8 cellular contexts compared by ENCODE assay signal in genomic region chr7:150189963-150190362, GRCh38.
DNase-seq lines count a peak whose midpoint lies in the region; ATAC-seq, FAIRE-seq and TF ChIP-seq lines count a peak whose summit lies in the region.
"Not testable (repeated sequence)": the region's sequence is repeated elsewhere in the genome, so short reads cannot be mapped to it uniquely, and the experiment has no call there.

No MANE protein-coding gene starts in this region.

- FAIRE-seq in H1 (lab: Jason Lieb, UNC): peak; percentile 42

- H3K4ac ChIP-seq in H1 (replicated peaks; ENCODE audit: insufficient read length, low read depth, low read length): not testable (repeated sequence)

- H3K23me2 ChIP-seq in H1 (ENCODE audit: low read depth, low read length): not testable (repeated sequence)

- 72% methylated on average over 1 of the region's 1 CpG; no CpG with 5 or more reads in 1 of the 2 experiments for WGBS in H1 (ENCODE audit: extremely low coverage in 1 of 2, insufficient coverage in 1 of 2, insufficient read length in 1 of 2, insufficient replicate concordance in 2 of 2, low coverage in 1 of 2, low lambda C conversion rate in 2 of 2, missing lambda C conversion rate in 1 of 2), 2 experiments

- not testable (repeated sequence) for H3K14ac ChIP-seq in H1 (ENCODE audit: insufficient read length)

- H3K56ac ChIP-seq in H1 (replicated peaks; ENCODE audit: insufficient read length, low read depth, low read length): not testable (repeated sequence)

- TF ChIP-seq EP300 in H1 (IDR thresholded peaks at IDR 0.05; ENCODE audit: borderline replicate concordance in 1 of 2, low read depth in 2 of 2, low read length in 2 of 2): not testable (repeated sequence)

- not testable (repeated sequence) for H2BK120ac ChIP-seq in H1 (replicated peaks; ENCODE audit: low read depth, low read length)

- not testable (repeated sequence) for H3K4me1 ChIP-seq in H1 (replicated peaks in 1 of 4; ENCODE audit: control insufficient read depth in 3 of 4, insufficient read depth in 4 of 4, low read length in 3 of 4)

- not testable (repeated sequence) for H2AFZ ChIP-seq in H1 (ENCODE audit: low read length)

- not testable (repeated sequence) for H3K9ac ChIP-seq in H1 (replicated peaks in 1 of 4; ENCODE audit: extremely low read depth in 1 of 4, low read depth in 3 of 4, low read length in 3 of 4)

- not testable (repeated sequence) for DNase-seq in H1 (ENCODE audit: low read depth in 1 of 2, low spot score in 2 of 2); stimulated activated effector memory CD8-positive, alpha-beta T cell treated with anti-CD3 and anti-CD28 coated beads, Interleukin-12 subunit alpha, Interleukin-12 subunit beta, amount 100 ng/mL, for 72 hours (ENCODE audit: low spot score in 2 of 2)

- not testable (repeated sequence) for TF ChIP-seq RAD21 in H1 (IDR thresholded peaks at IDR 0.05 in 1 of 2, conservative IDR thresholded peaks at IDR 0.05 in 1 of 2; ENCODE audit: low read depth in 2 of 2, low read length in 2 of 2)

- H3K4me2 ChIP-seq in H1 (ENCODE audit: insufficient read depth in 1 of 2, low read depth in 2 of 2, low read length in 2 of 2): not testable (repeated sequence)

- not testable (repeated sequence) for TF ChIP-seq POLR2A in H1 (IDR thresholded peaks at IDR 0.05; ENCODE audit: control extremely low read depth in 1 of 2, low read depth in 2 of 2, low read length in 2 of 2)

- H3K27me3 ChIP-seq in H1 (replicated peaks in 1 of 4; ENCODE audit: control insufficient read depth in 3 of 4, extremely low read depth in 1 of 4, insufficient read depth in 3 of 4, low read length in 3 of 4): not testable (repeated sequence)

- H3K36me3 Mint-ChIP-seq in stimulated activated effector memory CD8-positive, alpha-beta T cell treated with anti-CD3 and anti-CD28 coated beads, Interleukin-12 subunit alpha, Interleukin-12 subunit beta, amount 100 ng/mL, for 72 hours: not testable (repeated sequence)

- CTCF ChIA-PET in H1 (lab: Charles Lee; ENCODE audit: partially characterized antibody): not testable (repeated sequence)

- H3K4me1 Mint-ChIP-seq in stimulated activated effector memory CD8-positive, alpha-beta T cell treated with anti-CD3 and anti-CD28 coated beads, Interleukin-12 subunit alpha, Interleukin-12 subunit beta, amount 100 ng/mL, for 72 hours: not testable (repeated sequence)

- TF ChIP-seq CTCF in H1 (IDR thresholded peaks at IDR 0.05; ENCODE audit: control extremely low read depth in 1 of 3, insufficient read depth in 1 of 3, low read depth in 1 of 3, low read length in 3 of 3): not testable (repeated sequence)

- H4K5ac ChIP-seq in H1 (ENCODE audit: insufficient read length, low read depth, low read length): not testable (repeated sequence)

- H4K91ac ChIP-seq in H1 (replicated peaks; ENCODE audit: insufficient read length, low read length): not testable (repeated sequence)

- POLR2A ChIA-PET in H1 (lab: Charles Lee; ENCODE audit: partially characterized antibody): not testable (repeated sequence)

- H3K18ac ChIP-seq in H1 (ENCODE audit: extremely low read depth, low read length): not testable (repeated sequence)

- peak; percentile 96 for ATAC-seq in GM18517 (IDR thresholded peaks at IDR 0.05; ENCODE audit: unreplicated experiment)
- peak; percentile 96 for ATAC-seq in GM19395 (IDR thresholded peaks at IDR 0.05; ENCODE audit: unreplicated experiment)
- ATAC-seq in GM21576 (IDR thresholded peaks at IDR 0.05; ENCODE audit: unreplicated experiment): peak; percentile 85
- peak; percentile 95 for ATAC-seq in HG02852 (IDR thresholded peaks at IDR 0.05; ENCODE audit: unreplicated experiment)
- ATAC-seq in HG03108 (IDR thresholded peaks at IDR 0.05; ENCODE audit: unreplicated experiment): peak; percentile 81
- peak; percentile 93 for ATAC-seq in HG03558 (IDR thresholded peaks at IDR 0.05; ENCODE audit: extremely low read depth, unreplicated experiment)
- peak; percentile 57 for ATAC-seq in stimulated activated effector memory CD8-positive, alpha-beta T cell treated with anti-CD3 and anti-CD28 coated beads, Interleukin-12 subunit alpha, Interleukin-12 subunit beta, amount 100 ng/mL, for 72 hours

- not testable (repeated sequence) for H3K9me3 ChIP-seq in H1 (ENCODE audit: insufficient read depth in 2 of 2, low read depth in 1 of 2, low read length in 1 of 2)

- H3K4me3 ChIP-seq in H1 (ENCODE audit: extremely low read depth in 1 of 4, insufficient read depth in 2 of 4, low read depth in 3 of 4, low read length in 4 of 4): not testable (repeated sequence)

- not testable (repeated sequence) for H3K36me3 ChIP-seq in H1 (ENCODE audit: control insufficient read depth in 2 of 4, insufficient read depth in 4 of 4, low read length in 3 of 4)

- H4K8ac ChIP-seq in H1 (ENCODE audit: extremely low read depth, insufficient read depth, low read length): not testable (repeated sequence)

- not testable (repeated sequence) for H3K9me3 Mint-ChIP-seq in stimulated activated effector memory CD8-positive, alpha-beta T cell treated with anti-CD3 and anti-CD28 coated beads, Interleukin-12 subunit alpha, Interleukin-12 subunit beta, amount 100 ng/mL, for 72 hours

- not testable (repeated sequence) for H2BK5ac ChIP-seq in H1 (ENCODE audit: low read depth, low read length)

- H2AK5ac ChIP-seq in H1 (ENCODE audit: low read depth, low read length): not testable (repeated sequence)

- H3K4me3 Mint-ChIP-seq in stimulated activated effector memory CD8-positive, alpha-beta T cell treated with anti-CD3 and anti-CD28 coated beads, Interleukin-12 subunit alpha, Interleukin-12 subunit beta, amount 100 ng/mL, for 72 hours: not testable (repeated sequence)

- H3K23ac ChIP-seq in H1 (ENCODE audit: insufficient read length): not testable (repeated sequence)

- not testable (repeated sequence) for H4K20me1 ChIP-seq in H1 (replicated peaks in 1 of 2; ENCODE audit: control insufficient read depth in 1 of 2, insufficient read depth in 2 of 2, low read length in 2 of 2)

- H3K79me1 ChIP-seq in H1 (ENCODE audit: low read depth, low read length): not testable (repeated sequence)

- not testable (repeated sequence) for H2BK15ac ChIP-seq in H1 (ENCODE audit: low read length)

- H3K79me2 ChIP-seq in H1 (ENCODE audit: control insufficient read depth in 1 of 2, insufficient read depth in 2 of 2, low read length in 2 of 2): not testable (repeated sequence)

- H3K27ac Mint-ChIP-seq in stimulated activated effector memory CD8-positive, alpha-beta T cell treated with anti-CD3 and anti-CD28 coated beads, Interleukin-12 subunit alpha, Interleukin-12 subunit beta, amount 100 ng/mL, for 72 hours: not testable (repeated sequence)

- H3K27ac ChIP-seq in H1 (ENCODE audit: low read depth, low read length): not testable (repeated sequence)

- not testable (repeated sequence) for H2BK12ac ChIP-seq in H1 (ENCODE audit: low read depth, low read length)

- not testable (repeated sequence) for H2BK20ac ChIP-seq in H1 (ENCODE audit: low read length)
